Comparison of ENCODE assay signal across 8 cellular contexts in the genomic region with DNA sequence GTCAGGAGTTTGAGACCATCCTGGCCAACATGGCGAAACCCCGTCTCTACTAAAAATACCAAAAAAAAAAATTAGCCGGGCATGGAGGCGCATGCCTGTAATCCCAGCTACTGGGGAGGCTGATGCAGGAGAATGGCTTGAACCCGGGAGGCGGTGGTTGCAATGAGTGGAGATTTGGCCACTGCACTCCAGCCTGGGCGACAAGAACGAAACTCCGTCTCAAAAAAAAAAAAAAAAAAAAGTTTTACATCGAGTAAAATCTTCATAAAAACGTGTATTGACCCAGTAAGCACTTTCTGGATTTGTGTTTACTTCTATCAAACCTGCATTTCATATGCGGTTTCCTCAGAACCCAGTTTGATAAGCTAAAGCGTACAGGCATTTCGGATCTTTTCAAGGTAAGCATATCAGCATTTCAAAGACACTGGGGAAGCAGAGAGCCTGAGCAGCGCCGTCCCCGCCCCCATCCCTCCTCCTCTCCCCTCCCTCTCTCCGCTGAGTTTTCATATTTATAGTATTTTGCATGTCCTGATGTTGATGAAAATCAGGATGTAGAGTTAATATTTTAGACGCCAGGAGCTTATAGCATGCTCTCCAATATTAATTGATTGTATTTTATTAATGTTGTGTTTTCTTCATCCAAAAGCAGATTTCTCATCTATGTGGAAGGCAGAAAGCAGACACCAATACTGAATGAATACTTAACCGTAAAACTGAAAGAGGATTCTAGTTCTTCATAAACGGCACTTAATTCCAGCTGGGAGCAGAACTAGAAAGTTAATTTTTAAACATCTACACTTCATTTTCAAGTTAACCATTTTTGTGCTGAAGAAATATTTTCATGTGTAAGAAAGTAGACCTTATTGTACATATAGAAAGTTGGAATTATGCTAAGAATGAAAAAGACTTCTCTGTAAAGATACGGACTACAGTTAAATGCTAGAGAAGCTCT. TPM values are rescaled to one million over a fixed set of nuclear protein-coding genes. Genes with fewer than 3 reads are reported as not detected.
DNase-seq lines count a peak whose midpoint lies in the region; FAIRE-seq lines count a peak whose summit lies in the region.

No MANE protein-coding gene starts in this region.

- intact Hi-C loops in posterior vena cava (cut with DNase I), result no loop called here

- FAIRE-seq in urothelium cell line (lab: Jason Lieb, UNC), result no peak

- peak; percentile 55 for DNase-seq in DMS114 treated with DMSO at 0.1 percent for 48 hours (lab: John Stamatoyannopoulos, UW; ENCODE audit: unreplicated experiment)
- DNase-seq in NCI-H526 (lab: John Stamatoyannopoulos, UW), result peak; percentile 56 to 75
- peak; percentile 31 for DNase-seq in epidermal melanocyte (ENCODE audit: insufficient read length, low spot score)
- peak; percentile 48 for DNase-seq in posterior vena cava (ENCODE audit: low spot score)
- no peak for DNase-seq in DMS153 (lab: John Stamatoyannopoulos, UW)
- no peak for DNase-seq in GDM1 (lab: John Stamatoyannopoulos, UW)
- DNase-seq in urothelium cell line (ENCODE audit: low spot score), result no peak
- DNase-seq in NOMO-1 treated with dmso at 0.1 percent for 144 hours (lab: John Stamatoyannopoulos, UW; ENCODE audit: unreplicated experiment), result no peak

RNA-seq across cellular contexts. Expression of a gene that starts 9.2 kb away (rescaled TPM):
- 10 to 100 TPM; 12.8 to 19.3 TPM for total RNA-seq in posterior vena cava

RNA-seq across cellular contexts. Expression of a gene that starts 51.7 kb away (rescaled TPM):
- under 1 TPM; 0.46 to 0.52 TPM for total RNA-seq in posterior vena cava

Comparison
In these comparisons a context has a peak if more than half of its experiments do, and no peak if none do; other contexts are left out.
1. DNase-seq: peak in DMS114 treated with DMSO at 0.1 percent for 48 hours (single experiment), NCI-H526 (2 of 2), epidermal melanocyte (single experiment) and posterior vena cava (single experiment); none in DMS153 (single experiment), GDM1 (single experiment), urothelium cell line (single experiment) and NOMO-1 treated with dmso at 0.1 percent for 144 hours (single experiment).